17 cellular contexts compared by ENCODE assay signal in the genomic region with DNA sequence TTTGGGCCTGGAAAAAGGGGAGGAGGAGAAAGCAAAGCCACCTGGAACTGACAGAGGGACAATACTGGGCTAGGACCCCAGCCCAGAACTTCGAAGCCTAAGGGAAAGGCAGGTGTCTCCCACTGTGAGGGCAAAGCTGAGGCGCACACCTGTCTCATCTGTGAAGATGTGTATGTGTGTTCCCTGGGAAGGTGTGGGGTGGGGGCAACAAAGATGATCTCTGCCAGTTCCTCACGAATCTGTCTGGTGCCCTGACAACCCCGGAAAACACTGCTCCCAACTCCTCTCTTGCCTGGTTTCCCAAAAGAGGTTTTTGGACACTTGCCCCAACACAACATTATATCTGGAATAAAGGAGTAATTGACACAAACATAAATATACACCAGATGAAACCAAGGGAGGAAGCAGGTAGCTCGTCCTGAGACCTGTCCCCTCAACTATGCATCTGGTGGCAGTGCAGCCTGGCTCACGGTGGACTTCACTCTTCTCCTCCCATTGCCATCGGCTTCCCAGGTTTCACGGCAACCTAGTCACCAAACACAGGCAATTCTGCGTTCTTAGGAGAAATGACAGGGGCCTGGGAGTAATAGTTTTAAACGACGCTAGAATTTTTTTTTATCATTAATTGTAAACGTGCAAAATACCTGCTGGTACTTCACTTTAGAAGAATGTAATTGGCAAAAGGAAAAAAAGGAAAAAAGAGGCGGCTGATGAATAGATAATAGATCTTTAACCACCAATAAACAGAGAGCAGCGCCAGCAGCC. TPM values are rescaled to one million over a fixed set of nuclear protein-coding genes. Genes with fewer than 3 reads are reported as not detected.
DNase-seq lines count a peak whose midpoint lies in the region; ATAC-seq and TF ChIP-seq lines count a peak whose summit lies in the region.
"Had no signal": no experiment of that assay in that cellular context is flagged by ENCODE, and none has a peak within 500 bp of the region (broad histone marks: within the 10 kb centered on the region; RNA-seq: fewer than 3 reads in every experiment).

No MANE protein-coding gene starts in this region.

- TF ChIP-seq POLR2A in upper lobe of left lung (IDR thresholded peaks at IDR 0.05) = no peak
- no peak for TF ChIP-seq POLR2A in prostate gland (IDR thresholded peaks at IDR 0.05)

- H3K4me2 ChIP-seq in mesenchymal stem cell (ENCODE audit: low read length, poor library complexity, severe bottlenecking) = no peak overlapping the region
- H3K4me2 ChIP-seq: SK-N-SH had no signal

- 32% methylated on average over 5 of the region's 14 CpGs for WGBS in mesenchymal stem cell
- WGBS in upper lobe of left lung, 2 donors = 27 to 31% methylated on average over 14 of the region's 14 CpGs
- WGBS in prostate gland = 54% methylated on average over 14 of the region's 14 CpGs

- H3K4me3 ChIP-seq in mesenchymal stem cell (ENCODE audit: insufficient read depth in 1 of 2, low read depth in 1 of 2, low read length in 2 of 2) = peak overlapping the region in 1 of 2 experiments; percentile 95
- peak overlapping the region; percentile 68 to 69 for H3K4me3 ChIP-seq in tibial artery
- H3K4me3 ChIP-seq in upper lobe of left lung = no peak overlapping the region
- no peak overlapping the region for H3K4me3 ChIP-seq in prostate gland
- H3K4me3 ChIP-seq: body of pancreas, pancreas had no signal

- H3K27ac Mint-ChIP-seq in activated CD8-positive, alpha-beta T cell treated with anti-CD3 and anti-CD28 coated beads, Interleukin-2, amount 10 ng/mL, durations not matched to agents 7 days and 5 days = peak overlapping the region; percentile 46
- H3K27ac Mint-ChIP-seq in activated CD8-positive, alpha-beta T cell treated with anti-CD3 and anti-CD28 coated beads for 36 hours = no peak overlapping the region

- no peak overlapping the region for H3K23ac ChIP-seq in mesenchymal stem cell (ENCODE audit: low read length in 2 of 2)

- peak overlapping the region; percentile 100 for H3K9ac ChIP-seq in mesenchymal stem cell (ENCODE audit: low read length)
- H3K9ac ChIP-seq: SK-N-SH had no signal

- no peak overlapping the region for H2BK5ac ChIP-seq in mesenchymal stem cell (ENCODE audit: low read depth, low read length, poor library complexity, severe bottlenecking)

- no peak overlapping the region for H2BK15ac ChIP-seq in mesenchymal stem cell (ENCODE audit: low read depth, poor library complexity, severe bottlenecking)

- no peaks in the 10 kb centered on the region for H3K9me3 Mint-ChIP-seq in activated CD8-positive, alpha-beta T cell treated with anti-CD3 and anti-CD28 coated beads, Interleukin-2, amount 10 ng/mL, durations not matched to agents 7 days and 5 days (ENCODE audit: insufficient read depth)
- H3K9me3 Mint-ChIP-seq in activated CD8-positive, alpha-beta T cell treated with anti-CD3 and anti-CD28 coated beads for 36 hours = no peaks in the 10 kb centered on the region

- POLR2A ChIA-PET in activated CD8-positive, alpha-beta T cell treated with anti-CD3 and anti-CD28 coated beads, Interleukin-2, amount 10 ng/mL, durations not matched to agents 7 days and 5 days (lab: Charles Lee) = no interaction called here
- POLR2A ChIA-PET in activated CD8-positive, alpha-beta T cell treated with anti-CD3 and anti-CD28 coated beads for 36 hours (lab: Charles Lee) = interaction anchor here (0.6 kb wide), 1 partner anchor 613 kb away, joined by 4 read pairs; no protein-coding TSS in a partner anchor

- no peak overlapping the region for H3K18ac ChIP-seq in mesenchymal stem cell (ENCODE audit: low read depth in 1 of 2, low read length in 2 of 2)

- H2BK12ac ChIP-seq in mesenchymal stem cell (ENCODE audit: low read length in 2 of 2) = no peak overlapping the region

- ATAC-seq in activated CD8-positive, alpha-beta T cell treated with anti-CD3 and anti-CD28 coated beads, Interleukin-2, amount 10 ng/mL, durations not matched to agents 7 days and 5 days = no peak
- ATAC-seq in activated CD8-positive, alpha-beta T cell treated with anti-CD3 and anti-CD28 coated beads for 36 hours = no peak
- ATAC-seq in upper lobe of left lung (ENCODE audit: low FRiP score in 2 of 2) = no peak
- ATAC-seq: body of pancreas, gastroesophageal sphincter, pancreas had no signal

- intact Hi-C loops in activated CD8-positive, alpha-beta T cell treated with anti-CD3 and anti-CD28 coated beads for 36 hours (cut with micrococcal nuclease) = loop anchor here (10.0 kb wide), 1 partner anchor 376 kb away; no protein-coding TSS in a partner anchor
- intact Hi-C loops in tibial artery (cut with DNase I; ENCODE audit: low total_unique reads) = loop anchor here (5.0 kb wide), 1 partner anchor 164 kb away; a partner anchor contains a TSS
- intact Hi-C loops in prostate gland (cut with DNase I) = no loop called here

- H3K27ac ChIP-seq in caudate nucleus (ENCODE audit: low read depth, low read length) (peak overlapping the region; percentile 54), mesenchymal stem cell (ENCODE audit: low read length, poor library complexity, severe bottlenecking) (no peak overlapping the region), tibial artery (peak overlapping the region; percentile 56 to 91), upper lobe of left lung (no peak overlapping the region), prostate gland (no peak overlapping the region)
- H3K27ac ChIP-seq: body of pancreas, pancreas had no signal

- peaks cover 74% of the 10 kb centered on the region for H3K27me3 Mint-ChIP-seq in activated CD8-positive, alpha-beta T cell treated with anti-CD3 and anti-CD28 coated beads, Interleukin-2, amount 10 ng/mL, durations not matched to agents 7 days and 5 days (ENCODE audit: low read depth)
- peaks cover 65% of the 10 kb centered on the region for H3K27me3 Mint-ChIP-seq in activated CD8-positive, alpha-beta T cell treated with anti-CD3 and anti-CD28 coated beads for 36 hours

- H3K4me1 Mint-ChIP-seq in activated CD8-positive, alpha-beta T cell treated with anti-CD3 and anti-CD28 coated beads, Interleukin-2, amount 10 ng/mL, durations not matched to agents 7 days and 5 days (ENCODE audit: low read depth) = peaks cover 13% of the 10 kb centered on the region
- peaks cover 17% of the 10 kb centered on the region for H3K4me1 Mint-ChIP-seq in activated CD8-positive, alpha-beta T cell treated with anti-CD3 and anti-CD28 coated beads for 36 hours (ENCODE audit: low read depth)

- no peak for TF ChIP-seq EP300 in upper lobe of left lung (IDR thresholded peaks at IDR 0.05)

- H3K27me3 ChIP-seq in mesenchymal stem cell (ENCODE audit: control insufficient read depth in 1 of 2, insufficient read depth in 1 of 2, low read length in 2 of 2) (peaks cover 0 to 99% of the 10 kb centered on the region in 2 experiments), tibial artery (peaks cover 0 to 60% of the 10 kb centered on the region in 2 donors), upper lobe of left lung (peaks cover 2 to 88% (median 56%) of the 10 kb centered on the region in 4 donors), prostate gland (replicated peaks; ENCODE audit: insufficient read depth) (peaks cover 63% of the 10 kb centered on the region)

- no peak overlapping the region for H4K8ac ChIP-seq in mesenchymal stem cell (ENCODE audit: low read length)

- no peak for TF ChIP-seq CTCF in activated CD8-positive, alpha-beta T cell treated with anti-CD3 and anti-CD28 coated beads for 36 hours (IDR thresholded peaks at IDR 0.05)
- no peak for TF ChIP-seq CTCF in tibial artery (IDR thresholded peaks at IDR 0.05)
- no peak for TF ChIP-seq CTCF in upper lobe of left lung (IDR thresholded peaks at IDR 0.05)
- no peak for TF ChIP-seq CTCF in prostate gland (IDR thresholded peaks at IDR 0.05)

- peaks cover 2% of the 10 kb centered on the region for H3K36me3 Mint-ChIP-seq in activated CD8-positive, alpha-beta T cell treated with anti-CD3 and anti-CD28 coated beads, Interleukin-2, amount 10 ng/mL, durations not matched to agents 7 days and 5 days (ENCODE audit: low read depth)
- no peaks in the 10 kb centered on the region for H3K36me3 Mint-ChIP-seq in activated CD8-positive, alpha-beta T cell treated with anti-CD3 and anti-CD28 coated beads for 36 hours (ENCODE audit: low read depth)

- no peak overlapping the region for H4K91ac ChIP-seq in mesenchymal stem cell (ENCODE audit: low read length)

- H3K4ac ChIP-seq in mesenchymal stem cell (ENCODE audit: low read depth in 1 of 2, low read length in 2 of 2) = no peak overlapping the region

- H3K36me3 ChIP-seq in mesenchymal stem cell (ENCODE audit: control insufficient read depth in 1 of 2, insufficient read depth in 2 of 2, low read depth in 1 of 2, low read length in 2 of 2) (no peaks in the 10 kb centered on the region), tibial artery (no peaks in the 10 kb centered on the region), upper lobe of left lung (no peaks in the 10 kb centered on the region), prostate gland (no peaks in the 10 kb centered on the region)
- H3K36me3 ChIP-seq: gastroesophageal sphincter, pancreas had no signal

- H3K79me1 ChIP-seq in mesenchymal stem cell (replicated peaks; ENCODE audit: low read length, poor library complexity, severe bottlenecking) = no peaks in the 10 kb centered on the region

- CTCF ChIA-PET in activated CD8-positive, alpha-beta T cell treated with anti-CD3 and anti-CD28 coated beads, Interleukin-2, amount 10 ng/mL, durations not matched to agents 7 days and 5 days (lab: Charles Lee) = interaction anchor here (1.6 kb wide), 1 partner anchor 366 kb away, joined by 3 read pairs; no protein-coding TSS in a partner anchor
- CTCF ChIA-PET in activated CD8-positive, alpha-beta T cell treated with anti-CD3 and anti-CD28 coated beads for 36 hours (lab: Charles Lee) = interaction anchor here (1.4 kb wide), 1 partner anchor 10 kb away, joined by 3 read pairs; no protein-coding TSS in a partner anchor

- H2AK5ac ChIP-seq in mesenchymal stem cell (ENCODE audit: low read length, severe bottlenecking) = no peak overlapping the region

- H3K4me1 ChIP-seq in mesenchymal stem cell (ENCODE audit: control insufficient read depth, insufficient read depth, low read depth, low read length) (peaks cover 33% of the 10 kb centered on the region), tibial artery (peaks cover 0 to 50% (median 26%) of the 10 kb centered on the region in 4 donors), upper lobe of left lung (peaks cover 38 to 68% (median 42%) of the 10 kb centered on the region in 4 donors), prostate gland (replicated peaks) (no peaks in the 10 kb centered on the region)

- no peaks in the 10 kb centered on the region for H3K9me3 ChIP-seq in mesenchymal stem cell (ENCODE audit: control insufficient read depth, low read length)
- no peaks in the 10 kb centered on the region for H3K9me3 ChIP-seq in tibial artery
- no peaks in the 10 kb centered on the region for H3K9me3 ChIP-seq in upper lobe of left lung
- H3K9me3 ChIP-seq in prostate gland = no peaks in the 10 kb centered on the region
- H3K9me3 ChIP-seq: body of pancreas, pancreas, SK-N-SH had no signal

- no peak overlapping the region for H3K14ac ChIP-seq in mesenchymal stem cell (ENCODE audit: low read length in 2 of 2)

- DNase-seq in activated CD8-positive, alpha-beta T cell treated with anti-CD3 and anti-CD28 coated beads, Interleukin-2, amount 10 ng/mL, durations not matched to agents 7 days and 5 days = no peak
- DNase-seq in activated CD8-positive, alpha-beta T cell treated with anti-CD3 and anti-CD28 coated beads for 36 hours = no peak
- no peak for DNase-seq in caudate nucleus (lab: John Stamatoyannopoulos, UW)
- no peak for DNase-seq in mesenchymal stem cell
- no peak for DNase-seq in tibial artery
- DNase-seq in upper lobe of left lung = no peak
- no peak for DNase-seq in prostate gland (ENCODE audit: low spot score)
- DNase-seq in AG08396 (ENCODE audit: low spot score) = no peak
- DNase-seq: ACHN; body of pancreas; NCI-H1436; NCI-H510A treated with DMSO at 0.1 percent for 48 hours; pancreas; SK-N-SH; stimulated activated CD4-positive, alpha-beta T cell treated with anti-CD3 and anti-CD28 coated beads, Interleukin-12 subunit alpha, Interleukin-12 subunit beta, amount 100 ng/mL, for 4 hours had no signal

- H3K4me3 Mint-ChIP-seq in activated CD8-positive, alpha-beta T cell treated with anti-CD3 and anti-CD28 coated beads, Interleukin-2, amount 10 ng/mL, durations not matched to agents 7 days and 5 days = peak overlapping the region; percentile 18
- H3K4me3 Mint-ChIP-seq in activated CD8-positive, alpha-beta T cell treated with anti-CD3 and anti-CD28 coated beads for 36 hours = no peak overlapping the region

- no peak overlapping the region for H2BK120ac ChIP-seq in mesenchymal stem cell (ENCODE audit: low read depth, low read length)

- no peak overlapping the region for H2AFZ ChIP-seq in mesenchymal stem cell (ENCODE audit: low read depth, low read length)

RNA-seq across cellular contexts. Expression of a gene that starts 1.7 kb away (rescaled TPM):
- total RNA-seq in activated CD8-positive, alpha-beta T cell treated with anti-CD3 and anti-CD28 coated beads, Interleukin-2, amount 10 ng/mL, durations not matched to agents 7 days and 5 days = not detected
- not detected for total RNA-seq in activated CD8-positive, alpha-beta T cell treated with anti-CD3 and anti-CD28 coated beads for 36 hours
- not detected for polyA plus RNA-seq in mesenchymal stem cell (2013, experiment 1 of 2)
- not detected for polyA plus RNA-seq in mesenchymal stem cell (2013, experiment 2 of 2)
- under 1 TPM in 1 of 6 donors, not detected in 5; 0.09 TPM for total RNA-seq in upper lobe of left lung
- total RNA-seq in prostate gland = 1 to 10 TPM in 1 of 2 donors, under 1 TPM in 1; 0.05 to 1.5 TPM
- total RNA-seq: body of pancreas, OCI-LY7 had no signal
- polyA plus RNA-seq: SK-N-SH had no signal

Comparison
In these comparisons a context has a peak if more than half of its experiments do, and no peak if none do; other contexts are left out.
1. H3K27ac ChIP-seq: peak in caudate nucleus (single experiment) and tibial artery (2 of 2); none in mesenchymal stem cell (single experiment), upper lobe of left lung (0 of 4) and prostate gland (0 of 2).
2. H3K4me3 ChIP-seq: peak in tibial artery (2 of 2); none in upper lobe of left lung (0 of 4) and prostate gland (0 of 2).